18 cellular contexts compared by ENCODE assay signal in genomic region chr9:131167146-131167692, GRCh38. TPM values are rescaled to one million over a fixed set of nuclear protein-coding genes. Genes with fewer than 3 reads are reported as not detected.
DNase-seq lines count a peak whose midpoint lies in the region; ATAC-seq, FAIRE-seq and TF ChIP-seq lines count a peak whose summit lies in the region.
"Had no signal": no experiment of that assay in that cellular context is flagged by ENCODE, and none has a peak within 500 bp of the region (broad histone marks: within the 10 kb centered on the region; RNA-seq: fewer than 3 reads in every experiment).

No MANE protein-coding gene starts in this region.

- no peak overlapping the region for H3K4me3 Mint-ChIP-seq in activated CD4-positive, alpha-beta T cell treated with anti-CD3 and anti-CD28 coated beads, Interleukin-2, amount 10 ng/mL, durations not matched to agents 7 days and 5 days
- H3K4me3 Mint-ChIP-seq: activated T-helper 1 cell treated with anti-CD3 and anti-CD28 coated beads, Interleukin-12 subunit alpha, Interleukin-12 subunit beta, Interleukin-2, Interleukin-4 antibody, amounts not matched to agents 30 ng/mL and 10 ng/mL and 1 ng/mL, durations not matched to agents 14 hours and 24 hours and 36 hours; neural crest cell; stimulated activated effector memory CD8-positive, alpha-beta T cell treated with anti-CD3 and anti-CD28 coated beads, Interleukin-12 subunit alpha, Interleukin-12 subunit beta, amount 100 ng/mL, for 72 hours had no signal

- H3K27me3 ChIP-seq in stomach = no peaks in the 10 kb centered on the region
- H3K27me3 ChIP-seq: sigmoid colon had no signal

- POLR2A ChIA-PET in activated CD4-positive, alpha-beta T cell treated with anti-CD3 and anti-CD28 coated beads, Interleukin-2, amount 10 ng/mL, durations not matched to agents 7 days and 5 days (lab: Charles Lee) = no interaction called here

- no peaks in the 10 kb centered on the region for H3K27me3 Mint-ChIP-seq in activated CD4-positive, alpha-beta T cell treated with anti-CD3 and anti-CD28 coated beads, Interleukin-2, amount 10 ng/mL, durations not matched to agents 7 days and 5 days

- intact Hi-C loops in stomach (cut with DNase I; ENCODE audit: low total_unique reads) = no loop called here

- peaks cover 9% of the 10 kb centered on the region for H3K4me1 Mint-ChIP-seq in activated CD4-positive, alpha-beta T cell treated with anti-CD3 and anti-CD28 coated beads, Interleukin-2, amount 10 ng/mL, durations not matched to agents 7 days and 5 days
- H3K4me1 Mint-ChIP-seq: neural crest cell had no signal

- H3K4me1 ChIP-seq in stomach = peaks cover 9 to 25% (median 16%) of the 10 kb centered on the region in 4 donors

- peaks cover 18 to 74% (median 67%) of the 10 kb centered on the region in 4 donors for H3K36me3 ChIP-seq in stomach

- peaks cover 4% of the 10 kb centered on the region for H3K9me3 Mint-ChIP-seq in activated CD4-positive, alpha-beta T cell treated with anti-CD3 and anti-CD28 coated beads, Interleukin-2, amount 10 ng/mL, durations not matched to agents 7 days and 5 days
- H3K9me3 Mint-ChIP-seq: activated T-helper 1 cell treated with anti-CD3 and anti-CD28 coated beads, Interleukin-12 subunit alpha, Interleukin-12 subunit beta, Interleukin-2, Interleukin-4 antibody, amounts not matched to agents 30 ng/mL and 10 ng/mL and 1 ng/mL, durations not matched to agents 14 hours and 24 hours and 36 hours; neural crest cell; stimulated activated effector memory CD8-positive, alpha-beta T cell treated with anti-CD3 and anti-CD28 coated beads, Interleukin-12 subunit alpha, Interleukin-12 subunit beta, amount 100 ng/mL, for 72 hours had no signal

- CTCF ChIA-PET in activated CD4-positive, alpha-beta T cell treated with anti-CD3 and anti-CD28 coated beads, Interleukin-2, amount 10 ng/mL, durations not matched to agents 7 days and 5 days (lab: Charles Lee) = interaction anchor here (0.6 to 1.3 kb wide), 4 partner anchors 48 to 169 kb away, joined by 3 to 5 read pairs (median 4); partner anchors contain the start of gene PLPP7

- H3K27ac ChIP-seq in stomach = peak overlapping the region in 3 of 5 donors; percentile 29 to 57 (median 54)
- H3K27ac ChIP-seq: sigmoid colon had no signal

- FAIRE-seq in GM12892 (lab: Jason Lieb, UNC) = no peak
- FAIRE-seq: A204.1 had no signal

- no peak for TF ChIP-seq POLR2A in stomach (IDR thresholded peaks at IDR 0.05)
- TF ChIP-seq POLR2A in GM12892 (IDR thresholded peaks at IDR 0.05; ENCODE audit: low read depth, low read length) = no peak

- H3K4me3 ChIP-seq in fibroblast of mammary gland (ENCODE audit: control insufficient read depth, low read depth, low read length) (no peak overlapping the region), stomach (no peak overlapping the region)
- H3K4me3 ChIP-seq: sigmoid colon had no signal

- peaks cover 57% of the 10 kb centered on the region for H3K36me3 Mint-ChIP-seq in activated CD4-positive, alpha-beta T cell treated with anti-CD3 and anti-CD28 coated beads, Interleukin-2, amount 10 ng/mL, durations not matched to agents 7 days and 5 days (ENCODE audit: low read depth)

- no peak for DNase-seq in activated CD4-positive, alpha-beta T cell treated with anti-CD3 and anti-CD28 coated beads, Interleukin-2, amount 10 ng/mL, durations not matched to agents 7 days and 5 days
- DNase-seq in activated CD4-positive, alpha-beta T cell treated with anti-CD3 and anti-CD28 coated beads for 48 hours = no peak
- DNase-seq in NCI-H2196 treated with DMSO at 0.1 percent for 48 hours (lab: John Stamatoyannopoulos, UW; ENCODE audit: unreplicated experiment) = peak; percentile 16
- DNase-seq in fibroblast of mammary gland (ENCODE audit: low read depth) = peak; percentile 24
- peak; percentile 35 for DNase-seq in stomach
- DNase-seq in Kasumi-1 (lab: John Stamatoyannopoulos, UW) = no peak
- no peak for DNase-seq in GM12892 (ENCODE audit: insufficient read length)
- DNase-seq: activated CD4-positive, alpha-beta T cell treated with anti-CD3 and anti-CD28 coated beads, Interleukin-2, amount 50 U/mL, for 48 hours; anterior cingulate cortex; COR-L47; sigmoid colon; T-helper 9 cell had no signal

- TF ChIP-seq CTCF in fibroblast of mammary gland (conservative IDR thresholded peaks at IDR 0.05; ENCODE audit: control insufficient read depth, insufficient read depth, low read depth, low read length) = no peak
- no peak for TF ChIP-seq CTCF in stomach (IDR thresholded peaks at IDR 0.05)

- H3K27ac Mint-ChIP-seq in activated CD4-positive, alpha-beta T cell treated with anti-CD3 and anti-CD28 coated beads, Interleukin-2, amount 10 ng/mL, durations not matched to agents 7 days and 5 days = peak overlapping the region; percentile 39
- H3K27ac Mint-ChIP-seq: activated T-helper 1 cell treated with anti-CD3 and anti-CD28 coated beads, Interleukin-12 subunit alpha, Interleukin-12 subunit beta, Interleukin-2, Interleukin-4 antibody, amounts not matched to agents 30 ng/mL and 10 ng/mL and 1 ng/mL, durations not matched to agents 14 hours and 24 hours and 36 hours; stimulated activated effector memory CD8-positive, alpha-beta T cell treated with anti-CD3 and anti-CD28 coated beads, Interleukin-12 subunit alpha, Interleukin-12 subunit beta, amount 100 ng/mL, for 72 hours had no signal

- no peak for ATAC-seq in GM21529 (IDR thresholded peaks at IDR 0.05; ENCODE audit: unreplicated experiment)
- ATAC-seq: esophagus mucosa; stimulated activated effector memory CD8-positive, alpha-beta T cell treated with anti-CD3 and anti-CD28 coated beads, Interleukin-12 subunit alpha, Interleukin-12 subunit beta, amount 100 ng/mL, for 72 hours had no signal

- H3K9me3 ChIP-seq in stomach = no peaks in the 10 kb centered on the region
- H3K9me3 ChIP-seq: sigmoid colon had no signal

- WGBS in stomach, 5 donors = 28 to 40% (median 32%) methylated on average over 6 of the region's 6 CpGs

- TF ChIP-seq EP300 in stomach (IDR thresholded peaks at IDR 0.05) = no peak

RNA-seq across cellular contexts. Expression of gene NUP214, which starts 41.8 kb away (rescaled TPM):
- 10 to 100 TPM; 58.0 to 69.4 TPM for total RNA-seq in activated CD4-positive, alpha-beta T cell treated with anti-CD3 and anti-CD28 coated beads, Interleukin-2, amount 10 ng/mL, durations not matched to agents 7 days and 5 days
- total RNA-seq in stomach = 100 to 1,000 TPM in 1 of 5 donors, 10 to 100 TPM in 4; 34.4 to 111 (median 67.9) TPM
- 10 to 100 TPM; 21.7 to 29.3 (median 25.1) TPM for polyA plus RNA-seq in stomach
- polyA plus RNA-seq in GM12892 (2012; ENCODE audit: missing spikeins) = 13.5 TPM

Comparison
In these comparisons a context has a peak if more than half of its experiments do, and no peak if none do; other contexts are left out.
1. DNase-seq: peak in NCI-H2196 treated with DMSO at 0.1 percent for 48 hours (single experiment), fibroblast of mammary gland (single experiment) and stomach (single experiment); none in activated CD4-positive, alpha-beta T cell treated with anti-CD3 and anti-CD28 coated beads, Interleukin-2, amount 10 ng/mL, durations not matched to agents 7 days and 5 days (single experiment), activated CD4-positive, alpha-beta T cell treated with anti-CD3 and anti-CD28 coated beads for 48 hours (single experiment), Kasumi-1 (0 of 2) and GM12892 (single experiment).